ENCODE assay signal across 1 cellular context in the genomic region with DNA sequence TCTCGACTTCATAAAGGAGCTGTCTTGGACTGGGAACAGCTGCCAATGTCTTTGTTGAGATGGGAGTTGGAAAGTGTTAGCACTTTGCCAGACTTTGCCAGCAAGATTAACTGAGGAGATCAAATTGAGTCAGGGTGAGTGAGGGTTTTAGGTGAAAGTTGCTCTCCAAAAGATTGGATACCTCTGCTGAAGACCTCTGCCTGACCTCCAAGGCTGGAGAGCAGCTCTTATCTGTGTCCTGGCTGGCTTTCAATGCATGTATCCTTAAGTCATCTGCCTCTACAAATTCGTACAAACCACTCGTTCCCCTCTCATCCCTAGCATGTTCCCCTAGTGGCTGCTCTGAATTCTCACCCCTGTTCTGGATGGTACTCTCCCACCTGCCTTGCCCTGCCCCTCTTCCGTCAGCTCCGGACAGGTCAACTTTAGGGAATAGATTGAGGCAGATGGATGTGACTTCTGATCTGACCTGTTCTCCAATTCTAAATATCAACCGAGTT.
A peak's percentile ranks its signal among the peaks of the same experiment; 100 is the strongest.
TF ChIP-seq lines count a peak whose summit lies in the region.

A gene with protein sequence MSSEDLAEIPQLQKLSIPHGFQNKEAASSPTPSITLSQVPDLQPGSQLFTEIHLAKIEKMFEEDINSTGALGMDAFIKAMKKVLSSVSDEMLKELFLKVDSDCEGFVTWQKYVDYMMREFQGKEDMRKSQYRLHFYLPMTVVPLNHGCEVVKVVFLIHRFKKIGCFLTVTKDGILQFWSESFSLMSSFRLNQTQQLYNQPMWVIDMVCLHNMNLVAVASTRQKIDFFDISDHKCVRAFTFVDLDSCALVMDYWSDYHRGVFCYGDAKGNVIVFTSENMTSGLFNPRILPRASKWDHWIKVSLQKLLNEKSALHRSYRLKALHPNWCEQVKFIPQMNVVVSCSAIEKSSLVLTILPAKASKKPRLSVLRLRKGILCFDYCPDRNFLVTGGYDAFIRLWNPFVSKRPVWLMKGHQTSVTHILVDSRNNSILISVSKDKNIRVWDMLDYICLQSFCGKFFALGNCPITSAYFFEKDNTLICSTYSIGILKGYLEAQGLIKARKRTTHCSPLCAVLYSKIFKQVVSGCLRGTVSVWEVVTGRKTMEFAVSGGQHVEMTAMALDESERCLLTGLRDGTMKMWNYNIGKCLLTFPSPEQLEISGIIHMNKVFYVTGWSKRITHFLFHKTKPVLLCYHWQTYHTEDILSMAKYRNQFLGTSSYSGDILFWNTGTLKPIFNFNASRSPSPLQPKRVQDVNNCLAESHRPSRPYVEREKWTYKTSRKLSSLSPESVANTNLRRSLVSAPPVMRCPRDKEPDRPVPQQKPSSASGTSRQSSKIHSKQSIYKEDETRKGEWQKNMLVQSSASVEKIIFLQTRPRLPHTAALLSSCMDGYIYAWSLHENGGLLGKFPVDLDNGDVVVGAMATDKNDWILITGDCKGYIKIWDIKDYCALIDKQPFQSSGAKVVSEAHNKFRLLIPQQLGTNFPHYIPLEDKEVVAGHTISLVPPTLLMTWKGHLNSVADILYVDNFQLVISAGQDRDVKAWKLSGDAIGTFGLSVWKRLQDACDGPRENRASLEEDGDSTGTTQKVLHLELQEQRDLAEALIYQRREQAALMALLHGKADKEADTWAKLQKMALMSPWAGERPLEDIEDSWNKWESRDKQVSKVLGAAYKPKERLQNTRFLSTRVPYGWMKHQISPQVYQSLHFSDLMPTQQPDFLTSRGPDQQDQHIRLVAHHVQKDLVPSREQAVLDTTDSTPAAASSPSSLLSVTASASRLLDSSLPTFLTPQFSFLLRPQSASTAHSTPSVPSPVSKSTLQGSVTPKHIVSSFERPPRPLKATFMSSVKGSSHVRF (plus strand): TSS at position 51 of the 500 bp plus-strand sequence. CDS start 4,870 bp downstream, outside the sequence.

TF ChIP-seq in HepG2, 621 proteins besides CTCF, POLR2A, EP300 and RAD21:
- TF ChIP-seq RBM22 (optimal IDR thresholded peaks at IDR 0.05; ENCODE audit: low read length) (peak; percentile 84), PHF5A (CRISPR knock-in tag; IDR thresholded peaks at IDR 0.05; ENCODE audit: low read depth, unreplicated experiment) (no peak)
TF ChIP-seq in HepG2: peak in this region for 1.
